19 cellular contexts compared by ENCODE assay signal in the genomic region with DNA sequence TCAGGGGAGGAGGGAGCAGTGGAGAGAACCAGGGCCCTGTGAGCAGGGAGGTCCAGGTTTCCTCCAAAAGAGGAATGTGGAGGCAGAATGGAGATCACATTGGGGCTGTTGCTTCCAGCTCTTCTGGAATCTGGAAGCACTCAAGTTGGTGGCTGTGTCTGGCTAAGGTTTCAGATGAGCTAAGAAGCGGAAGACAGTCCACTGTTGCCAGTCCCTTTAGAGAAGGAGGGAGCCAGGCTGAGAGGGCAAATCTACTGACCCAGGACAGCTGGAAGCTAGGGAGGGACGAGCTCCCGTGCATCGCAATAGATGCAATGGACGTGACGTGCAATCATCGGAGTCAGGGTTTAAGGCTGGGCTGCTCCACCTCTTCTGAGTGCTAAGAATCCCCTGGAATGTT.
DNase-seq lines count a peak whose midpoint lies in the region; ATAC-seq and TF ChIP-seq lines count a peak whose summit lies in the region.
"Had no signal": no experiment of that assay in that cellular context is flagged by ENCODE, and none has a peak within 500 bp of the region (broad histone marks: within the 10 kb centered on the region; RNA-seq: fewer than 3 reads in every experiment).

No MANE protein-coding gene starts in this region.

- H3K56ac ChIP-seq in IMR-90 (ENCODE audit: extremely low read depth, insufficient read depth, low read length) = no peak overlapping the region

- H3K23ac ChIP-seq in IMR-90 (ENCODE audit: low read depth, low read length) = no peak overlapping the region

- DNase-seq in IMR-90 = no peak
- DNase-seq in endothelial cell (ENCODE audit: low spot score) = no peak
- DNase-seq in islet precursor cell = peak; percentile 49
- DNase-seq in osteocyte (ENCODE audit: extremely low spot score, unreplicated experiment) = peak; percentile 49
- DNase-seq in NCI-H748 treated with DMSO at 0.1 percent for 48 hours (lab: John Stamatoyannopoulos, UW) = no peak
- no peak for DNase-seq in NCI-H510A (lab: John Stamatoyannopoulos, UW)
- no peak for DNase-seq in CD4-positive, alpha-beta memory T cell
- DNase-seq: ACHN; BE2C; C1 segment of cervical spinal cord; CD4-positive, alpha-beta T cell; DMS153; DMS79; GDM1; GM23248; HCEC 1CT had no signal

- POLR2A ChIA-PET in IMR-90 (lab: Charles Lee; ENCODE audit: unreplicated experiment) = no interaction called here
- POLR2A ChIA-PET in CD4-positive, alpha-beta memory T cell (lab: Charles Lee; ENCODE audit: partially characterized antibody) = no interaction called here

- no peak overlapping the region for H2BK20ac ChIP-seq in IMR-90 (ENCODE audit: low read depth, low read length)

- no peak overlapping the region for H4K5ac ChIP-seq in IMR-90 (ENCODE audit: low read depth, low read length)

- H3K9me3 Mint-ChIP-seq in endothelial cell (ENCODE audit: unreplicated experiment) (no peaks in the 10 kb centered on the region), osteocyte (ENCODE audit: unreplicated experiment) (no peaks in the 10 kb centered on the region)
- H3K9me3 Mint-ChIP-seq in CD4-positive, alpha-beta memory T cell = peaks cover 0 to 2% (median 0%) of the 10 kb centered on the region in 8 donors
- H3K9me3 Mint-ChIP-seq: CD4-positive, alpha-beta T cell had no signal

- WGBS in IMR-90 (ENCODE audit: extremely low coverage in 2 of 2, insufficient read length in 1 of 2), 2 experiments = 86% methylated on average over 4 of the region's 7 CpGs; no CpG with 5 or more reads in 1 of the 2 experiments

- no peak for ATAC-seq in IMR-90 (ENCODE audit: low read depth)
- no peak for ATAC-seq in HG03025 (IDR thresholded peaks at IDR 0.05; ENCODE audit: low FRiP score, unreplicated experiment)
- ATAC-seq: K562 had no signal

- H4K20me1 ChIP-seq in IMR-90 (ENCODE audit: insufficient read depth, low read length) = no peaks in the 10 kb centered on the region

- CTCF ChIA-PET in IMR-90 (lab: Yijun Ruan, JAX) = interaction anchor here (0.6 kb wide), 1 partner anchor 969 kb away, joined by 3 read pairs; no protein-coding TSS in a partner anchor
- CTCF ChIA-PET in CD4-positive, alpha-beta memory T cell (lab: Charles Lee; ENCODE audit: partially characterized antibody) = interaction anchor here (0.5 kb wide), 1 partner anchor 1092 kb away, joined by 3 read pairs; no protein-coding TSS in a partner anchor

- no peak overlapping the region for H2BK15ac ChIP-seq in IMR-90 (ENCODE audit: low read depth, low read length)

- H3K27ac Mint-ChIP-seq in endothelial cell (ENCODE audit: unreplicated experiment) = peak overlapping the region; percentile 15
- no peak overlapping the region for H3K27ac Mint-ChIP-seq in osteocyte (ENCODE audit: unreplicated experiment)
- no peak overlapping the region for H3K27ac Mint-ChIP-seq in CD4-positive, alpha-beta memory T cell
- H3K27ac Mint-ChIP-seq: CD4-positive, alpha-beta T cell had no signal

- H3K36me3 Mint-ChIP-seq in endothelial cell (ENCODE audit: low read depth, unreplicated experiment) (no peaks in the 10 kb centered on the region), osteocyte (ENCODE audit: unreplicated experiment) (no peaks in the 10 kb centered on the region)
- no peaks in the 10 kb centered on the region for H3K36me3 Mint-ChIP-seq in CD4-positive, alpha-beta memory T cell

- H3K9me1 ChIP-seq in IMR-90 (ENCODE audit: insufficient read depth, low read length) = no peaks in the 10 kb centered on the region

- no peaks in the 10 kb centered on the region for H3K36me3 ChIP-seq in IMR-90 (ENCODE audit: control insufficient read depth, insufficient read depth, low read length)
- H3K36me3 ChIP-seq in CD4-positive, alpha-beta memory T cell (ENCODE audit: insufficient read depth, low read length) = no peaks in the 10 kb centered on the region
- H3K36me3 ChIP-seq: BE2C had no signal

- H3K4me3 Mint-ChIP-seq in endothelial cell (ENCODE audit: unreplicated experiment) (no peak overlapping the region), osteocyte (ENCODE audit: unreplicated experiment) (no peak overlapping the region)
- no peak overlapping the region for H3K4me3 Mint-ChIP-seq in CD4-positive, alpha-beta memory T cell
- H3K4me3 Mint-ChIP-seq: CD4-positive, alpha-beta T cell had no signal

- H3K4me1 Mint-ChIP-seq in endothelial cell (ENCODE audit: unreplicated experiment) (peaks cover 5% of the 10 kb centered on the region), osteocyte (ENCODE audit: unreplicated experiment) (peaks cover 5% of the 10 kb centered on the region)
- H3K4me1 Mint-ChIP-seq in CD4-positive, alpha-beta memory T cell = peaks cover 0 to 3% (median 0%) of the 10 kb centered on the region in 4 donors

- H3K27me3 ChIP-seq in IMR-90 (ENCODE audit: control insufficient read depth, insufficient read depth, low read length) = no peaks in the 10 kb centered on the region
- H3K27me3 ChIP-seq in CD4-positive, alpha-beta memory T cell (ENCODE audit: insufficient read depth, low read length) = no peaks in the 10 kb centered on the region
- H3K27me3 ChIP-seq: BE2C had no signal

- TF ChIP-seq POLR2A in IMR-90 (IDR thresholded peaks at IDR 0.05; ENCODE audit: low read depth, low read length) = no peak

- no peak overlapping the region for H3K4me3 ChIP-seq in IMR-90 (ENCODE audit: insufficient read depth, low read depth, low read length)
- no peak overlapping the region for H3K4me3 ChIP-seq in CD4-positive, alpha-beta memory T cell (ENCODE audit: low read length in 2 of 2)
- H3K4me3 ChIP-seq: GM23248, K562 had no signal

- BruUV-seq in IMR-90 (replicated peaks; lab: Mats Ljungman, UMichigan) = no TSS peak

- H2BK120ac ChIP-seq in IMR-90 (ENCODE audit: low read depth, low read length) = no peak overlapping the region

- no peak overlapping the region for H3K4ac ChIP-seq in IMR-90 (ENCODE audit: low read depth, low read length)

- dilution Hi-C loops in IMR-90 (cut with HindIII; ENCODE audit: low sequenced_read_pairs, unreplicated experiment) = no loop called here

- H4K8ac ChIP-seq in IMR-90 (ENCODE audit: low read depth in 2 of 2, low read length in 2 of 2) = no peak overlapping the region

- intact Hi-C loops in IMR-90 (cut with micrococcal nuclease) = no loop called here
- intact Hi-C loops in CD4-positive, alpha-beta memory T cell (cut with micrococcal nuclease) = loop anchor here (5.0 kb wide), 2 partner anchors 1033 to 1073 kb away; no protein-coding TSS in a partner anchor

- H3K27ac ChIP-seq in IMR-90 (ENCODE audit: insufficient read depth, low read length) = no peak overlapping the region
- H3K27ac ChIP-seq in CD4-positive, alpha-beta memory T cell (ENCODE audit: low read depth, low read length) = no peak overlapping the region
- H3K27ac ChIP-seq: GM23248, HL-60 had no signal

- no peak overlapping the region for H3K4me2 ChIP-seq in IMR-90 (ENCODE audit: low read depth, low read length)

- no peak overlapping the region for H4K91ac ChIP-seq in IMR-90 (ENCODE audit: insufficient read depth, low read depth, low read length)

- in situ Hi-C loops in IMR-90 (cut with MboI; ENCODE audit: low sequenced_read_pairs) = no loop called here

- H2AFZ ChIP-seq in IMR-90 (replicated peaks; ENCODE audit: low read length, poor library complexity) = peak overlapping the region; percentile 14
- H2AFZ ChIP-seq: GM23248 had no signal

- no peak for TF ChIP-seq CTCF in IMR-90 (conservative IDR thresholded peaks at IDR 0.05; ENCODE audit: low read depth, low read length)
- no peak for TF ChIP-seq CTCF in endothelial cell (IDR thresholded peaks at IDR 0.05; ENCODE audit: unreplicated experiment)
- TF ChIP-seq CTCF in osteocyte (IDR thresholded peaks at IDR 0.05) = no peak

- H2AK5ac ChIP-seq in IMR-90 (ENCODE audit: low read depth, low read length) = no peak overlapping the region

- H3K9ac ChIP-seq in IMR-90 (ENCODE audit: low read depth, low read length) = no peak overlapping the region
- H3K9ac ChIP-seq: GM23248 had no signal

- H2BK5ac ChIP-seq in IMR-90 (ENCODE audit: low read depth, low read length, poor library complexity, severe bottlenecking) = no peak overlapping the region

- H3K27me3 Mint-ChIP-seq in endothelial cell (ENCODE audit: unreplicated experiment) (peaks cover 4% of the 10 kb centered on the region), osteocyte (ENCODE audit: unreplicated experiment) (no peaks in the 10 kb centered on the region)
- peaks cover 7 to 22% of the 10 kb centered on the region in 2 donors for H3K27me3 Mint-ChIP-seq in CD4-positive, alpha-beta memory T cell
- H3K27me3 Mint-ChIP-seq: CD4-positive, alpha-beta T cell had no signal

- H2AK9ac ChIP-seq in IMR-90 (replicated peaks; ENCODE audit: low read depth, low read length, poor library complexity) = no peak overlapping the region

- no peaks in the 10 kb centered on the region for H3K9me3 ChIP-seq in IMR-90 (ENCODE audit: control insufficient read depth, insufficient read depth, low read length)
- H3K9me3 ChIP-seq in CD4-positive, alpha-beta memory T cell (ENCODE audit: control insufficient read depth in 1 of 2, low read length in 2 of 2) = no peaks in the 10 kb centered on the region
- H3K9me3 ChIP-seq: BE2C had no signal

- TF ChIP-seq RAD21 in IMR-90 (IDR thresholded peaks at IDR 0.05; ENCODE audit: low read length) = no peak

- no peak overlapping the region for H3K18ac ChIP-seq in IMR-90 (ENCODE audit: low read depth, low read length)

- H3K14ac ChIP-seq in IMR-90 (replicated peaks; ENCODE audit: low read depth, low read length) = no peak overlapping the region

- no peaks in the 10 kb centered on the region for H3K4me1 ChIP-seq in IMR-90 (ENCODE audit: control insufficient read depth, insufficient read depth, low read length)
- H3K4me1 ChIP-seq in CD4-positive, alpha-beta memory T cell (ENCODE audit: insufficient read depth, low read length) = no peaks in the 10 kb centered on the region

- no peaks in the 10 kb centered on the region for H3K79me1 ChIP-seq in IMR-90 (ENCODE audit: low read depth in 1 of 2, low read length in 2 of 2)

TF ChIP-seq in IMR-90, 13 proteins besides CTCF, POLR2A, EP300 and RAD21 (continues in another document):
- TF ChIP-seq MAFK (IDR thresholded peaks at IDR 0.05; ENCODE audit: low read depth, low read length) (no peak), USF2 (IDR thresholded peaks at IDR 0.05; ENCODE audit: low read depth, low read length) (no peak), BHLHE40 (IDR thresholded peaks at IDR 0.05; ENCODE audit: low read depth, low read length) (no peak), RFX5 (IDR thresholded peaks at IDR 0.05; ENCODE audit: low read depth, low read length) (no peak), RCOR1 (IDR thresholded peaks at IDR 0.05; ENCODE audit: insufficient replicate concordance, low read length) (no peak), MAZ (IDR thresholded peaks at IDR 0.05; ENCODE audit: borderline replicate concordance, low read depth, low read length) (no peak), CEBPB (IDR thresholded peaks at IDR 0.05; ENCODE audit: low read depth, low read length) (no peak)

Comparison
In these comparisons a context has a peak if more than half of its experiments do, and no peak if none do; other contexts are left out.
1. DNase-seq: peak in islet precursor cell (single experiment) and osteocyte (single experiment); none in IMR-90 (single experiment), endothelial cell (single experiment), NCI-H748 treated with DMSO at 0.1 percent for 48 hours (single experiment), NCI-H510A (single experiment) and CD4-positive, alpha-beta memory T cell (0 of 5).